ENCODE assay signal across 2 cellular contexts in the genomic region with DNA sequence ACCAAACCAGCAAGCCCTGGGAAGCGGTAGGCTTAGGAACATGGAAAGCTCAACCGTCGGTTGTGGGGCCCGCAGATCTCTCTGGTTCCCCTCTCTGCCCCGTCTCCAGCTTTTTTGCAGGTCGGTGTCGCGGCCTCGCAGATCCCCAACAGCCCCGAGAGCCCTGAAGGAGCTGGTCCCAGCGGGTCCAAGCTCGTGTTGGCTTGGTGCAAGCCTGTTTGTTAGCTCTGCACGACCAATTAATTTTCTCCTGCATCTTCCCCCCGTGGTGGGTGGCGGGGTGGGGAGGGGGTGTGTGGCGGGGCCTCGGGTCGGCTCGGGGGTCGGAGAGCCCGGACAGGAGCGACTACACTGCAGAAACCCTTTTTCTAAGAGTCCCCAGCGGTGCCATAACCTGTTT.
TF ChIP-seq lines count a peak whose summit lies in the region.

No MANE protein-coding gene starts in this region.

TF ChIP-seq in GM23338, 12 proteins besides CTCF, POLR2A, EP300 and RAD21 (continued from another document):
- TF ChIP-seq, protein P1, sequence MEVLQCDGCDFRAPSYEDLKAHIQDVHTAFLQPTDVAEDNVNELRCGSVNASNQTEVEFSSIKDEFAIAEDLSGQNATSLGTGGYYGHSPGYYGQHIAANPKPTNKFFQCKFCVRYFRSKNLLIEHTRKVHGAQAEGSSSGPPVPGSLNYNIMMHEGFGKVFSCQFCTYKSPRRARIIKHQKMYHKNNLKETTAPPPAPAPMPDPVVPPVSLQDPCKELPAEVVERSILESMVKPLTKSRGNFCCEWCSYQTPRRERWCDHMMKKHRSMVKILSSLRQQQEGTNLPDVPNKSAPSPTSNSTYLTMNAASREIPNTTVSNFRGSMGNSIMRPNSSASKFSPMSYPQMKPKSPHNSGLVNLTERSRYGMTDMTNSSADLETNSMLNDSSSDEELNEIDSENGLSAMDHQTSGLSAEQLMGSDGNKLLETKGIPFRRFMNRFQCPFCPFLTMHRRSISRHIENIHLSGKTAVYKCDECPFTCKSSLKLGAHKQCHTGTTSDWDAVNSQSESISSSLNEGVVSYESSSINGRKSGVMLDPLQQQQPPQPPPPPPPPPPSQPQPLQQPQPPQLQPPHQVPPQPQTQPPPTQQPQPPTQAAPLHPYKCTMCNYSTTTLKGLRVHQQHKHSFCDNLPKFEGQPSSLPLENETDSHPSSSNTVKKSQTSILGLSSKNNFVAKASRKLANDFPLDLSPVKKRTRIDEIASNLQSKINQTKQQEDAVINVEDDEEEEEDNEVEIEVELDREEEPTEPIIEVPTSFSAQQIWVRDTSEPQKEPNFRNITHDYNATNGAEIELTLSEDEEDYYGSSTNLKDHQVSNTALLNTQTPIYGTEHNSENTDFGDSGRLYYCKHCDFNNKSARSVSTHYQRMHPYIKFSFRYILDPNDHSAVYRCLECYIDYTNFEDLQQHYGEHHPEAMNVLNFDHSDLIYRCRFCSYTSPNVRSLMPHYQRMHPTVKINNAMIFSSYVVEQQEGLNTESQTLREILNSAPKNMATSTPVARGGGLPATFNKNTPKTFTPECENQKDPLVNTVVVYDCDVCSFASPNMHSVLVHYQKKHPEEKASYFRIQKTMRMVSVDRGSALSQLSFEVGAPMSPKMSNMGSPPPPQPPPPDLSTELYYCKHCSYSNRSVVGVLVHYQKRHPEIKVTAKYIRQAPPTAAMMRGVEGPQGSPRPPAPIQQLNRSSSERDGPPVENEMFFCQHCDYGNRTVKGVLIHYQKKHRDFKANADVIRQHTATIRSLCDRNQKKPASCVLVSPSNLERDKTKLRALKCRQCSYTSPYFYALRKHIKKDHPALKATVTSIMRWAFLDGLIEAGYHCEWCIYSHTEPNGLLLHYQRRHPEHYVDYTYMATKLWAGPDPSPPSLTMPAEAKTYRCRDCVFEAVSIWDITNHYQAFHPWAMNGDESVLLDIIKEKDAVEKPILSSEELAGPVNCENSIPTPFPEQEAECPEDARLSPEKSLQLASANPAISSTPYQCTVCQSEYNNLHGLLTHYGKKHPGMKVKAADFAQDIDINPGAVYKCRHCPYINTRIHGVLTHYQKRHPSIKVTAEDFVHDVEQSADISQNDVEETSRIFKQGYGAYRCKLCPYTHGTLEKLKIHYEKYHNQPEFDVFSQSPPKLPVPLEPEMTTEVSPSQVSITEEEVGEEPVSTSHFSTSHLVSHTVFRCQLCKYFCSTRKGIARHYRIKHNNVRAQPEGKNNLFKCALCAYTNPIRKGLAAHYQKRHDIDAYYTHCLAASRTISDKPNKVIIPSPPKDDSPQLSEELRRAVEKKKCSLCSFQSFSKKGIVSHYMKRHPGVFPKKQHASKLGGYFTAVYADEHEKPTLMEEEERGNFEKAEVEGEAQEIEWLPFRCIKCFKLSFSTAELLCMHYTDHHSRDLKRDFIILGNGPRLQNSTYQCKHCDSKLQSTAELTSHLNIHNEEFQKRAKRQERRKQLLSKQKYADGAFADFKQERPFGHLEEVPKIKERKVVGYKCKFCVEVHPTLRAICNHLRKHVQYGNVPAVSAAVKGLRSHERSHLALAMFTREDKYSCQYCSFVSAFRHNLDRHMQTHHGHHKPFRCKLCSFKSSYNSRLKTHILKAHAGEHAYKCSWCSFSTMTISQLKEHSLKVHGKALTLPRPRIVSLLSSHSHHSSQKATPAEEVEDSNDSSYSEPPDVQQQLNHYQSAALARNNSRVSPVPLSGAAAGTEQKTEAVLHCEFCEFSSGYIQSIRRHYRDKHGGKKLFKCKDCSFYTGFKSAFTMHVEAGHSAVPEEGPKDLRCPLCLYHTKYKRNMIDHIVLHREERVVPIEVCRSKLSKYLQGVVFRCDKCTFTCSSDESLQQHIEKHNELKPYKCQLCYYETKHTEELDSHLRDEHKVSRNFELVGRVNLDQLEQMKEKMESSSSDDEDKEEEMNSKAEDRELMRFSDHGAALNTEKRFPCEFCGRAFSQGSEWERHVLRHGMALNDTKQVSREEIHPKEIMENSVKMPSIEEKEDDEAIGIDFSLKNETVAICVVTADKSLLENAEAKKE (CRISPR knock-in tag; IDR thresholded peaks at IDR 0.05): no peak
- TF ChIP-seq EZH2phosphoT487 (IDR thresholded peaks at IDR 0.05; ENCODE audit: unreplicated experiment): no peak

TF ChIP-seq in WTC11, 78 proteins besides CTCF, POLR2A, EP300 and RAD21 (continued from another document):
- TF ChIP-seq ZNF121 (CRISPR knock-in tag; IDR thresholded peaks at IDR 0.05): no peak
- no peak for TF ChIP-seq RORB (CRISPR knock-in tag; IDR thresholded peaks at IDR 0.05)
- no peak for TF ChIP-seq NR2C2 (CRISPR knock-in tag; IDR thresholded peaks at IDR 0.05)
- TF ChIP-seq, protein P2, sequence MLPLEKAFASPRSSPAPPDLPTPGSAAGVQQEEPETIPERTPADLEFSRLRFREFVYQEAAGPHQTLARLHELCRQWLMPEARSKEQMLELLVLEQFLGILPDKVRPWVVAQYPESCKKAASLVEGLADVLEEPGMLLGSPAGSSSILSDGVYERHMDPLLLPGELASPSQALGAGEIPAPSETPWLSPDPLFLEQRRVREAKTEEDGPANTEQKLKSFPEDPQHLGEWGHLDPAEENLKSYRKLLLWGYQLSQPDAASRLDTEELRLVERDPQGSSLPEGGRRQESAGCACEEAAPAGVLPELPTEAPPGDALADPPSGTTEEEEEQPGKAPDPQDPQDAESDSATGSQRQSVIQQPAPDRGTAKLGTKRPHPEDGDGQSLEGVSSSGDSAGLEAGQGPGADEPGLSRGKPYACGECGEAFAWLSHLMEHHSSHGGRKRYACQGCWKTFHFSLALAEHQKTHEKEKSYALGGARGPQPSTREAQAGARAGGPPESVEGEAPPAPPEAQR (CRISPR knock-in tag; IDR thresholded peaks at IDR 0.05): no peak
- TF ChIP-seq ESRRA (CRISPR knock-in tag; IDR thresholded peaks at IDR 0.05; ENCODE audit: borderline replicate concordance): no peak
- TF ChIP-seq, protein P3, sequence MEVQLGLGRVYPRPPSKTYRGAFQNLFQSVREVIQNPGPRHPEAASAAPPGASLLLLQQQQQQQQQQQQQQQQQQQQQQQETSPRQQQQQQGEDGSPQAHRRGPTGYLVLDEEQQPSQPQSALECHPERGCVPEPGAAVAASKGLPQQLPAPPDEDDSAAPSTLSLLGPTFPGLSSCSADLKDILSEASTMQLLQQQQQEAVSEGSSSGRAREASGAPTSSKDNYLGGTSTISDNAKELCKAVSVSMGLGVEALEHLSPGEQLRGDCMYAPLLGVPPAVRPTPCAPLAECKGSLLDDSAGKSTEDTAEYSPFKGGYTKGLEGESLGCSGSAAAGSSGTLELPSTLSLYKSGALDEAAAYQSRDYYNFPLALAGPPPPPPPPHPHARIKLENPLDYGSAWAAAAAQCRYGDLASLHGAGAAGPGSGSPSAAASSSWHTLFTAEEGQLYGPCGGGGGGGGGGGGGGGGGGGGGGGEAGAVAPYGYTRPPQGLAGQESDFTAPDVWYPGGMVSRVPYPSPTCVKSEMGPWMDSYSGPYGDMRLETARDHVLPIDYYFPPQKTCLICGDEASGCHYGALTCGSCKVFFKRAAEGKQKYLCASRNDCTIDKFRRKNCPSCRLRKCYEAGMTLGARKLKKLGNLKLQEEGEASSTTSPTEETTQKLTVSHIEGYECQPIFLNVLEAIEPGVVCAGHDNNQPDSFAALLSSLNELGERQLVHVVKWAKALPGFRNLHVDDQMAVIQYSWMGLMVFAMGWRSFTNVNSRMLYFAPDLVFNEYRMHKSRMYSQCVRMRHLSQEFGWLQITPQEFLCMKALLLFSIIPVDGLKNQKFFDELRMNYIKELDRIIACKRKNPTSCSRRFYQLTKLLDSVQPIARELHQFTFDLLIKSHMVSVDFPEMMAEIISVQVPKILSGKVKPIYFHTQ (CRISPR knock-in tag; IDR thresholded peaks at IDR 0.05): no peak
- TF ChIP-seq, protein P4, sequence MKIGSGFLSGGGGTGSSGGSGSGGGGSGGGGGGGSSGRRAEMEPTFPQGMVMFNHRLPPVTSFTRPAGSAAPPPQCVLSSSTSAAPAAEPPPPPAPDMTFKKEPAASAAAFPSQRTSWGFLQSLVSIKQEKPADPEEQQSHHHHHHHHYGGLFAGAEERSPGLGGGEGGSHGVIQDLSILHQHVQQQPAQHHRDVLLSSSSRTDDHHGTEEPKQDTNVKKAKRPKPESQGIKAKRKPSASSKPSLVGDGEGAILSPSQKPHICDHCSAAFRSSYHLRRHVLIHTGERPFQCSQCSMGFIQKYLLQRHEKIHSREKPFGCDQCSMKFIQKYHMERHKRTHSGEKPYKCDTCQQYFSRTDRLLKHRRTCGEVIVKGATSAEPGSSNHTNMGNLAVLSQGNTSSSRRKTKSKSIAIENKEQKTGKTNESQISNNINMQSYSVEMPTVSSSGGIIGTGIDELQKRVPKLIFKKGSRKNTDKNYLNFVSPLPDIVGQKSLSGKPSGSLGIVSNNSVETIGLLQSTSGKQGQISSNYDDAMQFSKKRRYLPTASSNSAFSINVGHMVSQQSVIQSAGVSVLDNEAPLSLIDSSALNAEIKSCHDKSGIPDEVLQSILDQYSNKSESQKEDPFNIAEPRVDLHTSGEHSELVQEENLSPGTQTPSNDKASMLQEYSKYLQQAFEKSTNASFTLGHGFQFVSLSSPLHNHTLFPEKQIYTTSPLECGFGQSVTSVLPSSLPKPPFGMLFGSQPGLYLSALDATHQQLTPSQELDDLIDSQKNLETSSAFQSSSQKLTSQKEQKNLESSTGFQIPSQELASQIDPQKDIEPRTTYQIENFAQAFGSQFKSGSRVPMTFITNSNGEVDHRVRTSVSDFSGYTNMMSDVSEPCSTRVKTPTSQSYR (CRISPR knock-in tag; IDR thresholded peaks at IDR 0.05): no peak
- TF ChIP-seq, protein P5, sequence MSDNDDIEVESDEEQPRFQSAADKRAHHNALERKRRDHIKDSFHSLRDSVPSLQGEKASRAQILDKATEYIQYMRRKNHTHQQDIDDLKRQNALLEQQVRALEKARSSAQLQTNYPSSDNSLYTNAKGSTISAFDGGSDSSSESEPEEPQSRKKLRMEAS (CRISPR knock-in tag; IDR thresholded peaks at IDR 0.05): no peak
